37 cellular contexts compared by ENCODE assay signal in the genomic region with DNA sequence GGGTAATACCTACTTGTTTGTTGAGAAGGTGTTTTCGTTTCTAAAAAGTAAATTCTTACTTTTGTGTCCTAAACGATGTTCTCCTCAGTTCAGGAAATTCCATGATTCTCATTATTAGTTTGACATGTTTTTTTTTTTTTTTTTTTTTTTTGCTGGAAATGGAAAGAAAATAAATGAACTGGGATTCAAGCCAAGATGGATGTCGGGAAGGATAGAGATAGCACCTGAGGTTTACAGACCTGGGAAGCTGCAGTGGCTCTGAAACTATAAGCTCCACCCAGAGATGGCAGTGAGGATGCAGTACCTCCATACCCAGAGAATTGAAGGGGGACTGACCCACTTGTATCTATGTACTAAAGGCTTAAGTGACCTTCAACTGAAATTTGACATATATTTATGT.
"Had no signal": no experiment of that assay in that cellular context is flagged by ENCODE, and none has a peak within 500 bp of the region (broad histone marks: within the 10 kb centered on the region; RNA-seq: fewer than 3 reads in every experiment).

No MANE protein-coding gene starts in this region.

- FAIRE-seq: astrocyte, TTC549 had no signal

- H3K36me3 ChIP-seq: adrenal gland, brain microvascular endothelial cell, breast epithelium had no signal

- H3K36me3 Mint-ChIP-seq: activated CD4-positive, alpha-beta memory T cell treated with anti-CD3 and anti-CD28 coated beads for 36 hours; activated naive CD8-positive, alpha-beta T cell treated with anti-CD3 and anti-CD28 coated beads for 36 hours had no signal

- H3K9me3 Mint-ChIP-seq: activated B cell treated with CpG ODN at 0.5 μM for 24 hours; activated CD4-positive, alpha-beta memory T cell treated with anti-CD3 and anti-CD28 coated beads for 36 hours; activated naive CD4-positive, alpha-beta T cell treated with anti-CD3 and anti-CD28 coated beads for 36 hours; activated naive CD8-positive, alpha-beta T cell treated with anti-CD3 and anti-CD28 coated beads for 36 hours; activated T-cell treated with anti-CD3 and anti-CD28 coated beads, Interleukin-2, amount 50 U/mL, for 4 hours; activated T-helper 17 cell treated with anti-CD3 and anti-CD28 coated beads, Interleukin-2, amount 50 U/mL, for 72 hours had no signal

- H3K4me1 Mint-ChIP-seq: activated naive CD8-positive, alpha-beta T cell treated with anti-CD3 and anti-CD28 coated beads for 36 hours; activated T-helper 17 cell treated with anti-CD3 and anti-CD28 coated beads, Interleukin-2, amount 50 U/mL, for 72 hours had no signal

- DNase-seq: activated B cell treated with CpG ODN at 0.5 μM for 24 hours; activated CD4-positive, alpha-beta memory T cell treated with anti-CD3 and anti-CD28 coated beads for 36 hours; activated CD4-positive, alpha-beta T cell treated with anti-CD3 and anti-CD28 coated beads for 4 hours; activated CD4-positive, alpha-beta T cell treated with anti-CD3 and anti-CD28 coated beads, Interleukin-2, amount 10 ng/mL, durations not matched to agents 24 days and 14 days; activated CD4-positive, alpha-beta T cell treated with anti-CD3 and anti-CD28 coated beads, Interleukin-2, amount 50 U/mL, for 1 hour; activated CD4-positive, alpha-beta T cell treated with anti-CD3 and anti-CD28 coated beads, Interleukin-2, amount 50 U/mL, for 4 hours; activated CD4-positive, CD25-positive, alpha-beta regulatory T cell treated with anti-CD3 and anti-CD28 coated beads, Interleukin-2, amount 50 U/mL, for 72 hours; activated CD8-positive, alpha-beta memory T cell treated with anti-CD3 and anti-CD28 coated beads, Interleukin-2, amount 50 U/mL, for 4 hours; activated CD8-positive, alpha-beta T cell treated with anti-CD3 and anti-CD28 coated beads for 36 hours; activated effector memory CD4-positive, alpha-beta T cell treated with anti-CD3 and anti-CD28 coated beads, Interleukin-2, amount 50 U/mL, for 16 hours; activated gamma-delta T cell treated with Interleukin-2 at 50 U/mL for 16 hours; activated naive CD4-positive, alpha-beta T cell; activated naive CD4-positive, alpha-beta T cell treated with anti-CD3 and anti-CD28 coated beads for 36 hours; activated naive CD4-positive, alpha-beta T cell treated with anti-CD3 and anti-CD28 coated beads, Interleukin-2, amount 50 U/mL, for 16 hours; activated naive CD8-positive, alpha-beta T cell treated with anti-CD3 and anti-CD28 coated beads for 36 hours; activated T-cell treated with anti-CD3 and anti-CD28 coated beads for 4 hours; activated T-cell treated with anti-CD3 and anti-CD28 coated beads, Interleukin-2, amount 50 U/mL, for 1 hour; activated T-cell treated with anti-CD3 and anti-CD28 coated beads, Interleukin-2, amount 50 U/mL, for 4 hours; activated T-cell treated with anti-CD3 and anti-CD28 coated beads, Interleukin-2, amount 50 U/mL, for 72 hours; adrenal gland; amniotic stem cell; aorta; body of pancreas; brain microvascular endothelial cell; central memory CD4-positive, alpha-beta T cell; T-helper 1 cell; T-helper 2 cell; T-helper 9 cell had no signal

- H3K4me3 Mint-ChIP-seq: activated B cell treated with CpG ODN at 0.5 μM for 24 hours; activated CD4-positive, alpha-beta memory T cell treated with anti-CD3 and anti-CD28 coated beads for 36 hours; activated CD4-positive, alpha-beta T cell treated with anti-CD3 and anti-CD28 coated beads, Interleukin-2, amount 10 ng/mL, durations not matched to agents 24 days and 14 days; activated CD8-positive, alpha-beta T cell treated with anti-CD3 and anti-CD28 coated beads for 36 hours; activated naive CD4-positive, alpha-beta T cell treated with anti-CD3 and anti-CD28 coated beads for 36 hours; activated naive CD8-positive, alpha-beta T cell treated with anti-CD3 and anti-CD28 coated beads for 36 hours; activated T-cell treated with anti-CD3 and anti-CD28 coated beads, Interleukin-2, amount 50 U/mL, for 4 hours; activated T-cell treated with anti-CD3 and anti-CD28 coated beads, Interleukin-2, amount 50 U/mL, for 72 hours; activated T-helper 1 cell treated with anti-CD3 and anti-CD28 coated beads, Interleukin-12 subunit alpha, Interleukin-12 subunit beta, Interleukin-2, Interleukin-4 antibody, amounts not matched to agents 30 ng/mL and 10 ng/mL and 1 ng/mL, durations not matched to agents 14 hours and 24 hours and 36 hours; activated T-helper 17 cell treated with anti-CD3 and anti-CD28 coated beads, Interleukin-2, amount 50 U/mL, for 72 hours; T-helper 1 cell treated with Interleukin-12 subunit alpha and Interleukin-12 subunit beta and Interleukin-4 antibody, amounts not matched to agents 30 μg/mL and 1 μg/mL, for 36 hours; T-helper 2 cell treated with Interferon-gamma antibody and Interleukin-4, amounts not matched to agents 5 μg/mL and 100 μg/mL, for 36 hours had no signal

- H3K27ac Mint-ChIP-seq: activated B cell treated with CpG ODN at 0.5 μM for 24 hours; activated CD4-positive, alpha-beta memory T cell treated with anti-CD3 and anti-CD28 coated beads for 36 hours; activated CD4-positive, alpha-beta T cell treated with anti-CD3 and anti-CD28 coated beads, Interleukin-2, amount 10 ng/mL, durations not matched to agents 24 days and 14 days; activated CD8-positive, alpha-beta T cell treated with anti-CD3 and anti-CD28 coated beads for 36 hours; activated naive CD4-positive, alpha-beta T cell treated with anti-CD3 and anti-CD28 coated beads for 36 hours; activated naive CD4-positive, alpha-beta T cell treated with anti-CD3 and anti-CD28 coated beads, Interleukin-2, amount 50 U/mL, for 72 hours; activated naive CD8-positive, alpha-beta T cell treated with anti-CD3 and anti-CD28 coated beads for 36 hours; activated T-cell treated with anti-CD3 and anti-CD28 coated beads, Interleukin-2, amount 50 U/mL, for 72 hours; activated T-helper 1 cell treated with anti-CD3 and anti-CD28 coated beads, Interleukin-12 subunit alpha, Interleukin-12 subunit beta, Interleukin-2, Interleukin-4 antibody, amounts not matched to agents 30 ng/mL and 10 ng/mL and 1 ng/mL, durations not matched to agents 14 hours and 24 hours and 36 hours; activated T-helper 17 cell treated with anti-CD3 and anti-CD28 coated beads, Interleukin-2, amount 50 U/mL, for 72 hours; T-helper 1 cell treated with Interleukin-12 subunit alpha and Interleukin-12 subunit beta and Interleukin-4 antibody, amounts not matched to agents 30 μg/mL and 1 μg/mL, for 36 hours; T-helper 2 cell treated with Interferon-gamma antibody and Interleukin-4, amounts not matched to agents 5 μg/mL and 100 μg/mL, for 36 hours had no signal

- H3K27ac ChIP-seq: adrenal gland, body of pancreas, brain microvascular endothelial cell, breast epithelium, VCaP had no signal

- H3K4me1 ChIP-seq: adrenal gland, body of pancreas, breast epithelium had no signal

- H3K9me3 ChIP-seq: adrenal gland, body of pancreas, breast epithelium had no signal

- H3K27me3 Mint-ChIP-seq: activated B cell treated with CpG ODN at 0.5 μM for 24 hours; activated CD4-positive, alpha-beta memory T cell treated with anti-CD3 and anti-CD28 coated beads for 36 hours; activated CD4-positive, alpha-beta T cell treated with anti-CD3 and anti-CD28 coated beads, Interleukin-2, amount 10 ng/mL, durations not matched to agents 24 days and 14 days; activated CD8-positive, alpha-beta T cell treated with anti-CD3 and anti-CD28 coated beads for 36 hours; activated naive CD8-positive, alpha-beta T cell treated with anti-CD3 and anti-CD28 coated beads for 36 hours had no signal

- H3K4me3 ChIP-seq: adrenal gland, body of pancreas, breast epithelium had no signal

- H3K27me3 ChIP-seq: adrenal gland, body of pancreas, brain microvascular endothelial cell, breast epithelium had no signal
